ENCODE assay signal across 1 cellular context in genomic region chr18:49521251-49521650, GRCh38.
TF ChIP-seq lines count a peak whose summit lies in the region.

No MANE protein-coding gene starts in this region.

TF ChIP-seq in H1, 55 proteins besides CTCF, POLR2A, EP300 and RAD21:
- TF ChIP-seq SRF (IDR thresholded peaks at IDR 0.05; ENCODE audit: low read depth, low read length) (no peak), ATF2 (IDR thresholded peaks at IDR 0.05; ENCODE audit: low read length) (no peak), HDAC2 (IDR thresholded peaks at IDR 0.05; ENCODE audit: borderline replicate concordance in 1 of 2, low read depth in 2 of 2, low read length in 2 of 2) (no peak), SP1 (IDR thresholded peaks at IDR 0.05; ENCODE audit: low read depth, low read length) (no peak), JUND (IDR thresholded peaks at IDR 0.05; ENCODE audit: low read length) (no peak)
